In the genomic region with DNA sequence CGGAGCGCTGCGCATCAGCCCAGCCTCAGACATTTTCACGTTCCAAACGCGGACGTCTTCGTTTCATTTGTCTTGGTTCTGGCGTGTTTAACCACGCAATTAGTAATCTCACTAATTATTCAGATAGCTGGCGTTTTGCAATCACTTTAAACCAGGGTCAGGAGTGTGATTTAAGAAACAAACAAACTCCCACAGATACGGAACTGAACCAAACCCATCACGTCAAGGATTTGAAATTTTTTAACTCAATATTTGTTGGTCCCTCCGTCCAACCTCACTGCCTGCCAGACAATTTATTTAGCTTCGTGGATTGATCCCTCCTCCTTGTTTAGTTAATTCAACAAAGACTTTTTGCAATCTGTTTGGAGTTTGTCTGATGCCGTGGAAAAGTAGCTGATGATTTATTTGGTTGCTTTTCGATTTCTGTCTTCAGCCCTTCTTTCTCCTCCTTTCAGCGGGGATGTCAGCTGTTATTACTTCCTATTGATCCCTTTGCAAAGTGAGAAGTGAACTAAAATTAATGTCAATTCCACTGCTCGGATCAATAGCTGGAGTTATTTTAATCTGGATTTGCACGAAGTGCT, we compare ENCODE assay signal across 10 cellular contexts. TPM values are rescaled to one million over a fixed set of nuclear protein-coding genes. Genes with fewer than 3 reads are reported as not detected.
DNase-seq lines count a peak whose midpoint lies in the region; ATAC-seq, FAIRE-seq and TF ChIP-seq lines count a peak whose summit lies in the region.
"Had no signal": no experiment of that assay in that cellular context is flagged by ENCODE, and none has a peak within 500 bp of the region (broad histone marks: within the 10 kb centered on the region; RNA-seq: fewer than 3 reads in every experiment).

No MANE protein-coding gene starts in this region.

- H3K23me2 ChIP-seq in H1 (ENCODE audit: low read depth, low read length): peaks cover 36% of the 10 kb centered on the region

- WGBS in H1 (ENCODE audit: extremely low coverage in 1 of 2, insufficient coverage in 1 of 2, insufficient read length in 1 of 2, insufficient replicate concordance in 2 of 2, low coverage in 1 of 2, low lambda C conversion rate in 2 of 2, missing lambda C conversion rate in 1 of 2), 2 experiments: 10% methylated on average over 20 of the region's 20 CpGs; no CpG with 5 or more reads in 1 of the 2 experiments

- H3K4me1 Mint-ChIP-seq in neural progenitor cell: peaks cover 17% of the 10 kb centered on the region

- H4K91ac ChIP-seq in H1 (replicated peaks; ENCODE audit: insufficient read length, low read length): no peak overlapping the region

- no peak overlapping the region for H3K14ac ChIP-seq in H1 (ENCODE audit: insufficient read length)

- H3K56ac ChIP-seq in H1 (replicated peaks; ENCODE audit: insufficient read length, low read depth, low read length): no peak overlapping the region

- no peak overlapping the region for H3K27ac Mint-ChIP-seq in neural progenitor cell

- H3K4me1 ChIP-seq in MM.1S (ENCODE audit: low read length) (0 out of 2 replicates have a peak, but pooled peaks cover 4% of the 10 kb centered on the region), H1 (replicated peaks in 1 of 4; ENCODE audit: control insufficient read depth in 3 of 4, insufficient read depth in 4 of 4, low read length in 3 of 4) (peaks cover 0 to 6% (median 5%) of the 10 kb centered on the region in 4 experiments; a peak in 4 of 7 replicates), neural progenitor cell (peaks cover 24% of the 10 kb centered on the region), vagina (peaks cover 42% of the 10 kb centered on the region)
- H3K4me1 ChIP-seq: foreskin keratinocyte had no signal

- H2BK120ac ChIP-seq in H1 (replicated peaks; ENCODE audit: low read depth, low read length): no peak overlapping the region

- ATAC-seq in left lobe of liver: no peak
- ATAC-seq: foreskin keratinocyte had no signal

- no peak overlapping the region for H2BK20ac ChIP-seq in H1 (ENCODE audit: low read length)

- H3K9ac ChIP-seq in MM.1S (ENCODE audit: low read length) (no peak overlapping the region), H1 (replicated peaks in 1 of 4; ENCODE audit: extremely low read depth in 1 of 4, low read depth in 3 of 4, low read length in 3 of 4) (peak overlapping the region in 2 of 4 experiments; percentile 1 to 43; a peak in 3 of 7 replicates), neural progenitor cell (no peak overlapping the region)

- no peak overlapping the region for H4K5ac ChIP-seq in H1 (ENCODE audit: insufficient read length, low read depth, low read length)

- H3K27me3 ChIP-seq in MM.1S (replicated peaks; ENCODE audit: insufficient read depth, low read length) (peaks cover 77% of the 10 kb centered on the region), H1 (replicated peaks in 1 of 4; ENCODE audit: control insufficient read depth in 3 of 4, extremely low read depth in 1 of 4, insufficient read depth in 3 of 4, low read length in 3 of 4) (peaks cover 8 to 47% (median 33%) of the 10 kb centered on the region in 4 experiments; a peak in 6 of 7 replicates), neural progenitor cell (peaks cover 100% of the 10 kb centered on the region), vagina (peaks cover 17% of the 10 kb centered on the region)

- intact Hi-C loops in vagina (cut with DNase I): no loop called here

- no peak for TF ChIP-seq EP300 in H1 (IDR thresholded peaks at IDR 0.05; ENCODE audit: borderline replicate concordance in 1 of 2, low read depth in 2 of 2, low read length in 2 of 2)

- no peaks in the 10 kb centered on the region for H3K9me3 ChIP-seq in MM.1S (replicated peaks; ENCODE audit: insufficient read depth, low read length)
- H3K9me3 ChIP-seq in H1 (ENCODE audit: insufficient read depth in 2 of 2, low read depth in 1 of 2, low read length in 1 of 2): no peaks in the 10 kb centered on the region
- H3K9me3 ChIP-seq in neural progenitor cell (ENCODE audit: low read depth): no peaks in the 10 kb centered on the region
- H3K9me3 ChIP-seq in vagina: no peaks in the 10 kb centered on the region
- H3K9me3 ChIP-seq: ascending aorta had no signal

- H3K18ac ChIP-seq in H1 (ENCODE audit: extremely low read depth, low read length): no peak overlapping the region; the same call in 1 of the 2 replicates

- H2AFZ ChIP-seq in MM.1S (ENCODE audit: low read length) (no peak overlapping the region), H1 (ENCODE audit: low read length) (no peak overlapping the region), neural progenitor cell (replicated peaks) (no peak overlapping the region)

- no peak overlapping the region for H3K4ac ChIP-seq in H1 (replicated peaks; ENCODE audit: insufficient read length, low read depth, low read length)

- POLR2A ChIA-PET in H1 (lab: Charles Lee; ENCODE audit: partially characterized antibody): interaction anchor here (0.8 to 2.3 kb wide), 5 partner anchors 8 to 92 kb away, joined by 4 to 8 read pairs (median 5); no protein-coding TSS in a partner anchor

- H3K27ac ChIP-seq in MM.1S (ENCODE audit: low read length) (no peak overlapping the region), H1 (ENCODE audit: low read depth, low read length) (no peak overlapping the region), neural progenitor cell (no peak overlapping the region), vagina (no peak overlapping the region)
- H3K27ac ChIP-seq: ascending aorta, foreskin keratinocyte had no signal

- H3F3A ChIP-seq in MM.1S (ENCODE audit: insufficient read depth, low read length) (no peaks in the 10 kb centered on the region), neural progenitor cell (ENCODE audit: low read depth) (peaks cover 44% of the 10 kb centered on the region)

- no peak for TF ChIP-seq RAD21 in H1 (IDR thresholded peaks at IDR 0.05 in 1 of 2, conservative IDR thresholded peaks at IDR 0.05 in 1 of 2; ENCODE audit: low read depth in 2 of 2, low read length in 2 of 2)

- no peak overlapping the region for H2BK5ac ChIP-seq in H1 (ENCODE audit: low read depth, low read length)

- DNase-seq in GM18507 (ENCODE audit: extremely low spot score, insufficient read length, low read depth) (no peak), MM.1S (no peak), H1 (ENCODE audit: low read depth in 1 of 2, low spot score in 2 of 2) (no peak), neural progenitor cell (ENCODE audit: low spot score) (no peak), left lobe of liver (ENCODE audit: low spot score) (no peak), NCI-H524 (lab: John Stamatoyannopoulos, UW) (no peak), vagina (ENCODE audit: extremely low spot score in 2 of 2) (no peak)
- DNase-seq: foreskin keratinocyte, NCI-H1048 had no signal

- peak overlapping the region; percentile 84 for H3K4me3 Mint-ChIP-seq in neural progenitor cell

- no peaks in the 10 kb centered on the region for H3K36me3 Mint-ChIP-seq in neural progenitor cell

- peaks cover 2% of the 10 kb centered on the region for H3K9me3 Mint-ChIP-seq in neural progenitor cell

- H3K9me2 ChIP-seq in MM.1S (replicated peaks; ENCODE audit: insufficient read depth, low read length): no peaks in the 10 kb centered on the region

- H3K4me3 ChIP-seq in MM.1S (ENCODE audit: low read length): peak overlapping the region; percentile 44
- H3K4me3 ChIP-seq in H1 (ENCODE audit: extremely low read depth in 1 of 4, insufficient read depth in 2 of 4, low read depth in 3 of 4, low read length in 4 of 4): peak overlapping the region; percentile 45 to 84 (median 69); a peak in 7 of 8 replicates
- no peak overlapping the region for H3K4me3 ChIP-seq in neural progenitor cell
- H3K4me3 ChIP-seq in vagina: no peak overlapping the region
- H3K4me3 ChIP-seq: ascending aorta had no signal

- TF ChIP-seq POLR2A in H1 (IDR thresholded peaks at IDR 0.05; ENCODE audit: control extremely low read depth in 1 of 2, low read depth in 2 of 2, low read length in 2 of 2) (no peak), vagina (IDR thresholded peaks at IDR 0.05) (no peak)

- H3K23ac ChIP-seq in H1 (ENCODE audit: insufficient read length): no peak overlapping the region

- CTCF ChIA-PET in H1 (lab: Charles Lee; ENCODE audit: partially characterized antibody): interaction anchor here (0.6 to 1.6 kb wide), 7 partner anchors 31 to 244 kb away, joined by 3 to 5 read pairs (median 3); no protein-coding TSS in a partner anchor

- H3K79me2 ChIP-seq in MM.1S (ENCODE audit: low read length) (no peaks in the 10 kb centered on the region), H1 (ENCODE audit: control insufficient read depth in 1 of 2, insufficient read depth in 2 of 2, low read length in 2 of 2) (peaks cover 0 to 38% of the 10 kb centered on the region in 2 experiments; a peak in 2 of 4 replicates), neural progenitor cell (ENCODE audit: low read depth) (no peaks in the 10 kb centered on the region)

- H3K36me3 ChIP-seq in MM.1S (replicated peaks; ENCODE audit: insufficient read depth, low read length) (no peaks in the 10 kb centered on the region), H1 (ENCODE audit: control insufficient read depth in 2 of 4, insufficient read depth in 4 of 4, low read length in 3 of 4) (peaks cover 0 to 21% (median 8%) of the 10 kb centered on the region in 4 experiments; a peak in 4 of 8 replicates), neural progenitor cell (no peaks in the 10 kb centered on the region), vagina (no peaks in the 10 kb centered on the region)
- H3K36me3 ChIP-seq: ascending aorta had no signal

- H4K20me1 ChIP-seq in MM.1S (ENCODE audit: insufficient read depth, low read length) (no peaks in the 10 kb centered on the region; the same call in 1 of the 2 replicates), H1 (replicated peaks in 1 of 2; ENCODE audit: control insufficient read depth in 1 of 2, insufficient read depth in 2 of 2, low read length in 2 of 2) (peaks cover 10 to 25% of the 10 kb centered on the region in 2 experiments), neural progenitor cell (ENCODE audit: low read depth) (peaks cover 82% of the 10 kb centered on the region)

- H3K27me3 Mint-ChIP-seq in neural progenitor cell (ENCODE audit: insufficient read depth, low read depth): peaks cover 36% of the 10 kb centered on the region

- FAIRE-seq in GM18507 (lab: Jason Lieb, UNC) (peak; percentile 38), H1 (lab: Jason Lieb, UNC) (peak; percentile 60)

- TF ChIP-seq CTCF in MM.1S (IDR thresholded peaks at IDR 0.05; ENCODE audit: low read length) (no peak), H1 (IDR thresholded peaks at IDR 0.05; ENCODE audit: control extremely low read depth in 1 of 3, insufficient read depth in 1 of 3, low read depth in 1 of 3, low read length in 3 of 3) (no peak), neural progenitor cell (IDR thresholded peaks at IDR 0.05) (peak; percentile 2), vagina (IDR thresholded peaks at IDR 0.05) (no peak)

- 0 out of 2 replicates have a peak overlapping the region, but pooled peaks have one; percentile 54 for H2BK15ac ChIP-seq in H1 (ENCODE audit: low read length)

- 0 out of 2 replicates have a peak overlapping the region, but pooled peaks have one; percentile 27 for H2BK12ac ChIP-seq in H1 (ENCODE audit: low read depth, low read length)

- H3K4me2 ChIP-seq in MM.1S (ENCODE audit: low read depth, low read length): peak overlapping the region; percentile 44
- peak overlapping the region; percentile 78 to 96 for H3K4me2 ChIP-seq in H1 (ENCODE audit: insufficient read depth in 1 of 2, low read depth in 2 of 2, low read length in 2 of 2)
- peak overlapping the region; percentile 39 for H3K4me2 ChIP-seq in neural progenitor cell

- H2AK5ac ChIP-seq in H1 (ENCODE audit: low read depth, low read length): no peak overlapping the region

- peaks cover 7% of the 10 kb centered on the region; the same call in 1 of the 2 replicates for H3K79me1 ChIP-seq in H1 (ENCODE audit: low read depth, low read length)

- no peak overlapping the region for H4K8ac ChIP-seq in H1 (ENCODE audit: extremely low read depth, insufficient read depth, low read length)

RNA-seq across cellular contexts. Expression of a gene that starts 4.1 kb away (rescaled TPM):
- total RNA-seq in H1 (2021; fragmentation: NEBNext Ultra II Directional; extraction: Animal tissue kit (Norgen Biotek cat#: 25700)): 123 and 127 TPM in 2 replicates
- polyA plus RNA-seq in H1 (2011; rRNA removed): 160 and 165 TPM in 2 replicates
- 144 TPM for polyA plus RNA-seq in H1 (2011; cell fraction: cytosol; rRNA removed)
- polyA plus RNA-seq in H1 (2011; cell fraction: nucleus; rRNA removed): 173 TPM
- polyA plus RNA-seq in H1 (2012, experiment 1 of 2): 101 to 164 TPM (median 152 TPM) in 4 replicates
- polyA plus RNA-seq in H1 (2012, experiment 2 of 2): 105 TPM
- 93.4 TPM for polyA plus RNA-seq in H1 (2013, experiment 1 of 2)
- polyA plus RNA-seq in H1 (2013, experiment 2 of 2): 89.5 TPM
- 86.4 and 97.4 TPM in 2 replicates for polyA minus RNA-seq in H1 (2011; rRNA and poly(A)+ RNA removed)
- 44.8 TPM for polyA minus RNA-seq in H1 (2011; cell fraction: cytosol; rRNA and poly(A)+ RNA removed)
- 86.8 TPM for polyA minus RNA-seq in H1 (2011; cell fraction: nucleus; rRNA and poly(A)+ RNA removed)
- 93.8 and 133 TPM in 2 replicates for total RNA-seq in neural progenitor cell (ENCODE audit: low replicate concordance)
- total RNA-seq in left lobe of liver: 21.5 TPM
- total RNA-seq in vagina: 52.5 TPM

RNA-seq across cellular contexts. Expression of a gene that starts 54.1 kb away (rescaled TPM):
- total RNA-seq in H1 (2021; fragmentation: NEBNext Ultra II Directional; extraction: Animal tissue kit (Norgen Biotek cat#: 25700)): 81.1 and 85.7 TPM in 2 replicates
- polyA plus RNA-seq in H1 (2011; rRNA removed): 199 and 221 TPM in 2 replicates
- 121 TPM for polyA plus RNA-seq in H1 (2011; cell fraction: cytosol; rRNA removed)
- 108 TPM for polyA plus RNA-seq in H1 (2011; cell fraction: nucleus; rRNA removed)
- polyA plus RNA-seq in H1 (2012, experiment 1 of 2): 68.3 to 112 TPM (median 99.9 TPM) in 4 replicates
- polyA plus RNA-seq in H1 (2012, experiment 2 of 2): 126 TPM
- polyA plus RNA-seq in H1 (2013, experiment 1 of 2): 54.4 TPM
- polyA plus RNA-seq in H1 (2013, experiment 2 of 2): 55.8 TPM
- 69.3 and 79.6 TPM in 2 replicates for polyA minus RNA-seq in H1 (2011; rRNA and poly(A)+ RNA removed)
- 70.6 TPM for polyA minus RNA-seq in H1 (2011; cell fraction: cytosol; rRNA and poly(A)+ RNA removed)
- 49.2 TPM for polyA minus RNA-seq in H1 (2011; cell fraction: nucleus; rRNA and poly(A)+ RNA removed)
- total RNA-seq in neural progenitor cell (ENCODE audit: low replicate concordance) (31.0 and 68.3 TPM in 2 replicates), left lobe of liver (22.4 TPM), vagina (39.3 TPM)

Comparison
In these comparisons a context has a peak if more than half of its experiments do, and no peak if none do; other contexts are left out.
1. H3K4me3 ChIP-seq: peak in MM.1S (single experiment) and H1 (4 of 4); none in neural progenitor cell (single experiment) and vagina (0 of 2).
2. Peak in every context shown above with its lines, with median percentiles within 50 percentile points of each other: H3K4me2 ChIP-seq.